8 cellular contexts compared by ENCODE assay signal in genomic region chr2:117789505-117789904, GRCh38.
"Had no signal": no experiment of that assay in that cellular context is flagged by ENCODE, and none has a peak within 500 bp of the region (broad histone marks: within the 10 kb centered on the region; RNA-seq: fewer than 3 reads in every experiment).

No MANE protein-coding gene starts in this region.

- H3K4me3 ChIP-seq: GM12878 had no signal

- ATAC-seq: GM12878 had no signal

- FAIRE-seq: G401.6, GM12878, GM12891, GM12892, GM18507, GM19239 had no signal

- DNase-seq: GDM1, GF-D8 had no signal
